Comparison of ENCODE assay signal across 2 cellular contexts in genomic region chr2:7510353-7510752, GRCh38.
TF ChIP-seq lines count a peak whose summit lies in the region.

No MANE protein-coding gene starts in this region.

TF ChIP-seq in A549, 52 proteins besides CTCF, POLR2A, EP300 and RAD21:
- TF ChIP-seq SREBF2 (IDR thresholded peaks at IDR 0.05) (no peak), HDAC2 (IDR thresholded peaks at IDR 0.05) (no peak), SMC3 (IDR thresholded peaks at IDR 0.05) (peak; percentile 7; the same call in 1 of the 3 replicates)

TF ChIP-seq in H1, 55 proteins besides CTCF, POLR2A, EP300 and RAD21:
- TF ChIP-seq POLR2AphosphoS5 (IDR thresholded peaks at IDR 0.05; ENCODE audit: low read depth, low read length) (no peak), CBX8 (IDR thresholded peaks at IDR 0.05; ENCODE audit: borderline replicate concordance, low read depth, low read length) (no peak), BACH1 (IDR thresholded peaks at IDR 0.05; ENCODE audit: low read length) (no peak)
TF ChIP-seq in H1: peak in this region for 0.
